Comparison of ENCODE assay signal across 1 cellular context in the genomic region with DNA sequence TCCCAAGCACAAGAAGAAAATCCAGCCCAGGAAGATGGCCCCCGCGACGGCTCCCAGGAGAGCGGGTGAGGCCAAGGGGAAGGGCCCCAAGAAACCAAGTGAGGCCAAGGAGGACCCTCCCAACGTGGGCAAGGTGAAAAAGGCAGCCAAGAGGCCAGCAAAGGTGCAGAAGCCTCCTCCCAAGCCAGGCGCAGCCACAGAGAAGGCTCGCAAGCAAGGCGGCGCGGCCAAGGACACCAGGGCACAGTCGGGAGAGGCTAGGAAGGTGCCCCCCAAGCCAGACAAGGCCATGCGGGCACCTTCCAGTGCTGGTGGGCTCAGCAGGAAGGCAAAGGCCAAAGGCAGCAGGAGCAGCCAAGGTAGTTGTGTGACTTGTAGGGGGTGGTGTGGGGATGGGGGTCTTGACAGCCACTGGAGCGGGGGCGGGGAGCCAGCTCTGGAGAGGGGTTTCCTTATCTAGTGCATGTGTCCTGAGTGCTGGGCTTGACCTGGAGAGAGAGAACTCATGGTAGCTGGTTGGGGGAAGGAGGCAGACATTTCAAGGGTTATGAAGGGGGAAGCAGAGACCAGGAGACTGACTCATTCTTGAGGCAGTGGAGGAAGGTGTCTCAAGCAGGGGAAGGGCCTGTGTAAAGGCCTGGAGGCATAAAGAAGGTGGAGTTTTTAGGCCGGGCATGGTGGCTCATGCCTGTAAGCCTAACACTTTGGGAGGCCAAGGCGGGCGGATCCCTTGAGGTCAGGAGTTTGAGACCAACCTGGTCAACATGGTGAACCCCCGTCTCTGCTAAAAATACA.
TF ChIP-seq lines count a peak whose summit lies in the region.

No MANE protein-coding gene starts in this region.

TF ChIP-seq in GM23338, 12 proteins besides CTCF, POLR2A, EP300 and RAD21 (continued from another document):
- TF ChIP-seq, protein P1, sequence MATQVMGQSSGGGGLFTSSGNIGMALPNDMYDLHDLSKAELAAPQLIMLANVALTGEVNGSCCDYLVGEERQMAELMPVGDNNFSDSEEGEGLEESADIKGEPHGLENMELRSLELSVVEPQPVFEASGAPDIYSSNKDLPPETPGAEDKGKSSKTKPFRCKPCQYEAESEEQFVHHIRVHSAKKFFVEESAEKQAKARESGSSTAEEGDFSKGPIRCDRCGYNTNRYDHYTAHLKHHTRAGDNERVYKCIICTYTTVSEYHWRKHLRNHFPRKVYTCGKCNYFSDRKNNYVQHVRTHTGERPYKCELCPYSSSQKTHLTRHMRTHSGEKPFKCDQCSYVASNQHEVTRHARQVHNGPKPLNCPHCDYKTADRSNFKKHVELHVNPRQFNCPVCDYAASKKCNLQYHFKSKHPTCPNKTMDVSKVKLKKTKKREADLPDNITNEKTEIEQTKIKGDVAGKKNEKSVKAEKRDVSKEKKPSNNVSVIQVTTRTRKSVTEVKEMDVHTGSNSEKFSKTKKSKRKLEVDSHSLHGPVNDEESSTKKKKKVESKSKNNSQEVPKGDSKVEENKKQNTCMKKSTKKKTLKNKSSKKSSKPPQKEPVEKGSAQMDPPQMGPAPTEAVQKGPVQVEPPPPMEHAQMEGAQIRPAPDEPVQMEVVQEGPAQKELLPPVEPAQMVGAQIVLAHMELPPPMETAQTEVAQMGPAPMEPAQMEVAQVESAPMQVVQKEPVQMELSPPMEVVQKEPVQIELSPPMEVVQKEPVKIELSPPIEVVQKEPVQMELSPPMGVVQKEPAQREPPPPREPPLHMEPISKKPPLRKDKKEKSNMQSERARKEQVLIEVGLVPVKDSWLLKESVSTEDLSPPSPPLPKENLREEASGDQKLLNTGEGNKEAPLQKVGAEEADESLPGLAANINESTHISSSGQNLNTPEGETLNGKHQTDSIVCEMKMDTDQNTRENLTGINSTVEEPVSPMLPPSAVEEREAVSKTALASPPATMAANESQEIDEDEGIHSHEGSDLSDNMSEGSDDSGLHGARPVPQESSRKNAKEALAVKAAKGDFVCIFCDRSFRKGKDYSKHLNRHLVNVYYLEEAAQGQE (IDR thresholded peaks at IDR 0.05; ENCODE audit: unreplicated experiment), result no peak
- TF ChIP-seq, protein P2, sequence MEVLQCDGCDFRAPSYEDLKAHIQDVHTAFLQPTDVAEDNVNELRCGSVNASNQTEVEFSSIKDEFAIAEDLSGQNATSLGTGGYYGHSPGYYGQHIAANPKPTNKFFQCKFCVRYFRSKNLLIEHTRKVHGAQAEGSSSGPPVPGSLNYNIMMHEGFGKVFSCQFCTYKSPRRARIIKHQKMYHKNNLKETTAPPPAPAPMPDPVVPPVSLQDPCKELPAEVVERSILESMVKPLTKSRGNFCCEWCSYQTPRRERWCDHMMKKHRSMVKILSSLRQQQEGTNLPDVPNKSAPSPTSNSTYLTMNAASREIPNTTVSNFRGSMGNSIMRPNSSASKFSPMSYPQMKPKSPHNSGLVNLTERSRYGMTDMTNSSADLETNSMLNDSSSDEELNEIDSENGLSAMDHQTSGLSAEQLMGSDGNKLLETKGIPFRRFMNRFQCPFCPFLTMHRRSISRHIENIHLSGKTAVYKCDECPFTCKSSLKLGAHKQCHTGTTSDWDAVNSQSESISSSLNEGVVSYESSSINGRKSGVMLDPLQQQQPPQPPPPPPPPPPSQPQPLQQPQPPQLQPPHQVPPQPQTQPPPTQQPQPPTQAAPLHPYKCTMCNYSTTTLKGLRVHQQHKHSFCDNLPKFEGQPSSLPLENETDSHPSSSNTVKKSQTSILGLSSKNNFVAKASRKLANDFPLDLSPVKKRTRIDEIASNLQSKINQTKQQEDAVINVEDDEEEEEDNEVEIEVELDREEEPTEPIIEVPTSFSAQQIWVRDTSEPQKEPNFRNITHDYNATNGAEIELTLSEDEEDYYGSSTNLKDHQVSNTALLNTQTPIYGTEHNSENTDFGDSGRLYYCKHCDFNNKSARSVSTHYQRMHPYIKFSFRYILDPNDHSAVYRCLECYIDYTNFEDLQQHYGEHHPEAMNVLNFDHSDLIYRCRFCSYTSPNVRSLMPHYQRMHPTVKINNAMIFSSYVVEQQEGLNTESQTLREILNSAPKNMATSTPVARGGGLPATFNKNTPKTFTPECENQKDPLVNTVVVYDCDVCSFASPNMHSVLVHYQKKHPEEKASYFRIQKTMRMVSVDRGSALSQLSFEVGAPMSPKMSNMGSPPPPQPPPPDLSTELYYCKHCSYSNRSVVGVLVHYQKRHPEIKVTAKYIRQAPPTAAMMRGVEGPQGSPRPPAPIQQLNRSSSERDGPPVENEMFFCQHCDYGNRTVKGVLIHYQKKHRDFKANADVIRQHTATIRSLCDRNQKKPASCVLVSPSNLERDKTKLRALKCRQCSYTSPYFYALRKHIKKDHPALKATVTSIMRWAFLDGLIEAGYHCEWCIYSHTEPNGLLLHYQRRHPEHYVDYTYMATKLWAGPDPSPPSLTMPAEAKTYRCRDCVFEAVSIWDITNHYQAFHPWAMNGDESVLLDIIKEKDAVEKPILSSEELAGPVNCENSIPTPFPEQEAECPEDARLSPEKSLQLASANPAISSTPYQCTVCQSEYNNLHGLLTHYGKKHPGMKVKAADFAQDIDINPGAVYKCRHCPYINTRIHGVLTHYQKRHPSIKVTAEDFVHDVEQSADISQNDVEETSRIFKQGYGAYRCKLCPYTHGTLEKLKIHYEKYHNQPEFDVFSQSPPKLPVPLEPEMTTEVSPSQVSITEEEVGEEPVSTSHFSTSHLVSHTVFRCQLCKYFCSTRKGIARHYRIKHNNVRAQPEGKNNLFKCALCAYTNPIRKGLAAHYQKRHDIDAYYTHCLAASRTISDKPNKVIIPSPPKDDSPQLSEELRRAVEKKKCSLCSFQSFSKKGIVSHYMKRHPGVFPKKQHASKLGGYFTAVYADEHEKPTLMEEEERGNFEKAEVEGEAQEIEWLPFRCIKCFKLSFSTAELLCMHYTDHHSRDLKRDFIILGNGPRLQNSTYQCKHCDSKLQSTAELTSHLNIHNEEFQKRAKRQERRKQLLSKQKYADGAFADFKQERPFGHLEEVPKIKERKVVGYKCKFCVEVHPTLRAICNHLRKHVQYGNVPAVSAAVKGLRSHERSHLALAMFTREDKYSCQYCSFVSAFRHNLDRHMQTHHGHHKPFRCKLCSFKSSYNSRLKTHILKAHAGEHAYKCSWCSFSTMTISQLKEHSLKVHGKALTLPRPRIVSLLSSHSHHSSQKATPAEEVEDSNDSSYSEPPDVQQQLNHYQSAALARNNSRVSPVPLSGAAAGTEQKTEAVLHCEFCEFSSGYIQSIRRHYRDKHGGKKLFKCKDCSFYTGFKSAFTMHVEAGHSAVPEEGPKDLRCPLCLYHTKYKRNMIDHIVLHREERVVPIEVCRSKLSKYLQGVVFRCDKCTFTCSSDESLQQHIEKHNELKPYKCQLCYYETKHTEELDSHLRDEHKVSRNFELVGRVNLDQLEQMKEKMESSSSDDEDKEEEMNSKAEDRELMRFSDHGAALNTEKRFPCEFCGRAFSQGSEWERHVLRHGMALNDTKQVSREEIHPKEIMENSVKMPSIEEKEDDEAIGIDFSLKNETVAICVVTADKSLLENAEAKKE (CRISPR knock-in tag; IDR thresholded peaks at IDR 0.05), result no peak
- TF ChIP-seq ETS1 (IDR thresholded peaks at IDR 0.05), result no peak
- TF ChIP-seq EZH2 (IDR thresholded peaks at IDR 0.05; ENCODE audit: low read depth, unreplicated experiment), result no peak
- no peak for TF ChIP-seq EZH2phosphoT487 (IDR thresholded peaks at IDR 0.05; ENCODE audit: unreplicated experiment)
- no peak for TF ChIP-seq STAT1 (IDR thresholded peaks at IDR 0.05; ENCODE audit: unreplicated experiment)
- TF ChIP-seq CREB1 (CRISPR knock-in tag; IDR thresholded peaks at IDR 0.05; ENCODE audit: low read depth), result no peak
- no peak for TF ChIP-seq NANOG (IDR thresholded peaks at IDR 0.05; ENCODE audit: borderline replicate concordance)
- TF ChIP-seq ZNF331 (CRISPR knock-in tag; IDR thresholded peaks at IDR 0.05; ENCODE audit: low read depth), result no peak
- TF ChIP-seq POLR2AphosphoS5 (IDR thresholded peaks at IDR 0.05; ENCODE audit: low read depth), result no peak
TF ChIP-seq in GM23338: peak in this region for 0.
